In genomic region chr4:19329077-19329476, GRCh38 we compare ENCODE assay signal across 2 cellular contexts.
TF ChIP-seq lines count a peak whose summit lies in the region.

No MANE protein-coding gene starts in this region.

TF ChIP-seq in SK-N-SH, 30 proteins besides CTCF, POLR2A, EP300 and RAD21 (continued from another document):
- peak; percentile 60; the same call in 1 of the 2 replicates for TF ChIP-seq REST (IDR thresholded peaks at IDR 0.05; ENCODE audit: low read depth, low read length)

TF ChIP-seq in SK-N-SH treated with all-trans-retinoic acid at 6 μM for 48 hours, 23 proteins besides CTCF, POLR2A, EP300 and RAD21 (continued from another document):
- TF ChIP-seq, protein P1, sequence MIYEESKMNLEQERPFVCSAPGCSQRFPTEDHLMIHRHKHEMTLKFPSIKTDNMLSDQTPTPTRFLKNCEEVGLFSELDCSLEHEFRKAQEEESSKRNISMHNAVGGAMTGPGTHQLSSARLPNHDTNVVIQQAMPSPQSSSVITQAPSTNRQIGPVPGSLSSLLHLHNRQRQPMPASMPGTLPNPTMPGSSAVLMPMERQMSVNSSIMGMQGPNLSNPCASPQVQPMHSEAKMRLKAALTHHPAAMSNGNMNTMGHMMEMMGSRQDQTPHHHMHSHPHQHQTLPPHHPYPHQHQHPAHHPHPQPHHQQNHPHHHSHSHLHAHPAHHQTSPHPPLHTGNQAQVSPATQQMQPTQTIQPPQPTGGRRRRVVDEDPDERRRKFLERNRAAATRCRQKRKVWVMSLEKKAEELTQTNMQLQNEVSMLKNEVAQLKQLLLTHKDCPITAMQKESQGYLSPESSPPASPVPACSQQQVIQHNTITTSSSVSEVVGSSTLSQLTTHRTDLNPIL (CRISPR knock-in tag; IDR thresholded peaks at IDR 0.05; ENCODE audit: low read depth), result no peak
TF ChIP-seq in SK-N-SH treated with all-trans-retinoic acid at 6 μM for 48 hours: peak in this region for 0.
